20 cellular contexts compared by ENCODE assay signal in genomic region chr9:130745829-130746228, GRCh38. TPM values are rescaled to one million over a fixed set of nuclear protein-coding genes. Genes with fewer than 3 reads are reported as not detected.
DNase-seq lines count a peak whose midpoint lies in the region; ATAC-seq, FAIRE-seq and TF ChIP-seq lines count a peak whose summit lies in the region.
"Had no signal": no experiment of that assay in that cellular context is flagged by ENCODE, and none has a peak within 500 bp of the region (broad histone marks: within the 10 kb centered on the region; RNA-seq: fewer than 3 reads in every experiment).

No MANE protein-coding gene starts in this region.

- H4K91ac ChIP-seq in mesenchymal stem cell (ENCODE audit: low read length) = no peak overlapping the region

- H3K4me3 Mint-ChIP-seq in HFFc6 = no peak overlapping the region
- H3K4me3 Mint-ChIP-seq: CD8-positive, alpha-beta memory T cell; T-cell had no signal

- no peak overlapping the region for H3K4me3 ChIP-seq in brain microvascular endothelial cell (ENCODE audit: low read depth, low read length)
- no peak overlapping the region for H3K4me3 ChIP-seq in mesenchymal stem cell (ENCODE audit: insufficient read depth in 1 of 2, low read depth in 1 of 2, low read length in 2 of 2)
- no peak overlapping the region for H3K4me3 ChIP-seq in pancreas
- H3K4me3 ChIP-seq in psoas muscle = no peak overlapping the region
- H3K4me3 ChIP-seq: GM12878, SJCRH30 had no signal

- DNase-seq in HFFc6 (no peak), SK-MEL-5 (ENCODE audit: low read depth, low spot score) (peak; percentile 45), brain microvascular endothelial cell (no peak), mesenchymal stem cell (no peak), pancreas (no peak), KBM-7 (no peak), psoas muscle (no peak)
- DNase-seq: C1 segment of cervical spinal cord; CD8-positive, alpha-beta memory T cell; DMS53; EL; NCI-H1417 treated with DMSO at 0.1 percent for 48 hours; NCI-H187 treated with DMSO at 0.1 percent for 48 hours; NCI-H226; NCI-H524; SJCRH30; T-cell had no signal

- 82% methylated on average over 4 of the region's 5 CpGs for WGBS in mesenchymal stem cell
- 76 to 77% methylated on average over 5 of the region's 5 CpGs for WGBS in pancreas, 2 donors
- 51 to 64% (median 61%) methylated on average over 5 of the region's 5 CpGs for WGBS in psoas muscle, 3 donors

- H3K9me3 ChIP-seq in mesenchymal stem cell (ENCODE audit: control insufficient read depth, low read length) (no peaks in the 10 kb centered on the region), pancreas (no peaks in the 10 kb centered on the region), psoas muscle (no peaks in the 10 kb centered on the region)
- H3K9me3 ChIP-seq: SJCRH30 had no signal

- H4K8ac ChIP-seq in mesenchymal stem cell (ENCODE audit: low read length) = no peak overlapping the region

- no peak overlapping the region for H2AK5ac ChIP-seq in mesenchymal stem cell (ENCODE audit: low read length, severe bottlenecking)

- H3K18ac ChIP-seq in mesenchymal stem cell (ENCODE audit: low read depth in 1 of 2, low read length in 2 of 2) = no peak overlapping the region

- H2AFZ ChIP-seq in mesenchymal stem cell (ENCODE audit: low read depth, low read length) = no peak overlapping the region

- TF ChIP-seq CTCF in HFFc6 (IDR thresholded peaks at IDR 0.05) = no peak
- TF ChIP-seq CTCF in brain microvascular endothelial cell (IDR thresholded peaks at IDR 0.05; ENCODE audit: low read depth, low read length, missing control alignments) = no peak
- TF ChIP-seq CTCF in pancreas (IDR thresholded peaks at IDR 0.05) = no peak
- TF ChIP-seq CTCF in psoas muscle (IDR thresholded peaks at IDR 0.05) = no peak

- no peak overlapping the region for H2BK5ac ChIP-seq in mesenchymal stem cell (ENCODE audit: low read depth, low read length, poor library complexity, severe bottlenecking)

- H2BK120ac ChIP-seq in mesenchymal stem cell (ENCODE audit: low read depth, low read length) = no peak overlapping the region

- H3K4ac ChIP-seq in mesenchymal stem cell (ENCODE audit: low read depth in 1 of 2, low read length in 2 of 2) = no peak overlapping the region

- ATAC-seq in pancreas (no peak), GM19463 (IDR thresholded peaks at IDR 0.05; ENCODE audit: unreplicated experiment) (no peak), psoas muscle (no peak)
- ATAC-seq: GM12878, T-cell had no signal

- H3K4me1 ChIP-seq in mesenchymal stem cell (ENCODE audit: control insufficient read depth, insufficient read depth, low read depth, low read length) = peaks cover 4% of the 10 kb centered on the region
- no peaks in the 10 kb centered on the region for H3K4me1 ChIP-seq in pancreas
- no peaks in the 10 kb centered on the region for H3K4me1 ChIP-seq in psoas muscle
- H3K4me1 ChIP-seq: SJCRH30 had no signal

- H3K9me3 Mint-ChIP-seq in HFFc6 = peaks cover 4% of the 10 kb centered on the region; the same call in 1 of the 2 replicates
- H3K9me3 Mint-ChIP-seq: CD8-positive, alpha-beta memory T cell had no signal

- peaks cover 31% of the 10 kb centered on the region for H3K79me1 ChIP-seq in mesenchymal stem cell (replicated peaks; ENCODE audit: low read length, poor library complexity, severe bottlenecking)

- H3K36me3 ChIP-seq in brain microvascular endothelial cell (replicated peaks) = peaks cover 2% of the 10 kb centered on the region
- peaks cover 0 to 4% of the 10 kb centered on the region in 2 experiments for H3K36me3 ChIP-seq in mesenchymal stem cell (ENCODE audit: control insufficient read depth in 1 of 2, insufficient read depth in 2 of 2, low read depth in 1 of 2, low read length in 2 of 2)
- H3K36me3 ChIP-seq in pancreas = no peaks in the 10 kb centered on the region
- H3K36me3 ChIP-seq in psoas muscle (ENCODE audit: insufficient read depth in 1 of 2, low read depth in 1 of 2) = no peaks in the 10 kb centered on the region
- H3K36me3 ChIP-seq: SJCRH30 had no signal

- H3K27ac Mint-ChIP-seq in HFFc6 = peak overlapping the region; percentile 25; the same call in 1 of the 2 replicates
- H3K27ac Mint-ChIP-seq: CD8-positive, alpha-beta memory T cell; T-cell had no signal

- H3K14ac ChIP-seq in mesenchymal stem cell (ENCODE audit: low read length in 2 of 2) = no peak overlapping the region

- H3K9ac ChIP-seq in mesenchymal stem cell (ENCODE audit: low read length) = no peak overlapping the region

- peaks cover 14% of the 10 kb centered on the region for H3K36me3 Mint-ChIP-seq in HFFc6 (ENCODE audit: low read depth)

- intact Hi-C loops in pancreas (cut with DNase I) = no loop called here
- intact Hi-C loops in psoas muscle (cut with DNase I) = no loop called here

- H3K27me3 Mint-ChIP-seq in HFFc6 (ENCODE audit: insufficient read depth) = no peaks in the 10 kb centered on the region; the same call in 1 of the 2 replicates
- H3K27me3 Mint-ChIP-seq: CD8-positive, alpha-beta memory T cell; T-cell had no signal

- H3K27ac ChIP-seq in brain microvascular endothelial cell (peak overlapping the region; percentile 36), mesenchymal stem cell (ENCODE audit: low read length, poor library complexity, severe bottlenecking) (peak overlapping the region; percentile 12), pancreas (no peak overlapping the region), psoas muscle (no peak overlapping the region)
- H3K27ac ChIP-seq: SJCRH30 had no signal

- H3K4me2 ChIP-seq in mesenchymal stem cell (ENCODE audit: low read length, poor library complexity, severe bottlenecking) = no peak overlapping the region

- FAIRE-seq in pancreas (lab: Jason Lieb, UNC) = no peak
- FAIRE-seq: GM12878, HTR-8/SVneo had no signal

- H3K27me3 ChIP-seq in brain microvascular endothelial cell (replicated peaks) (no peaks in the 10 kb centered on the region), mesenchymal stem cell (ENCODE audit: control insufficient read depth in 1 of 2, insufficient read depth in 1 of 2, low read length in 2 of 2) (no peaks in the 10 kb centered on the region), pancreas (no peaks in the 10 kb centered on the region), psoas muscle (ENCODE audit: insufficient read depth in 3 of 3, low read length in 2 of 3) (no peaks in the 10 kb centered on the region)
- H3K27me3 ChIP-seq: SJCRH30 had no signal

- H2BK15ac ChIP-seq in mesenchymal stem cell (ENCODE audit: low read depth, poor library complexity, severe bottlenecking) = no peak overlapping the region

- H2BK12ac ChIP-seq in mesenchymal stem cell (ENCODE audit: low read length in 2 of 2) = no peak overlapping the region

- no peak overlapping the region for H3K23ac ChIP-seq in mesenchymal stem cell (ENCODE audit: low read length in 2 of 2)

- H3K4me1 Mint-ChIP-seq in HFFc6 (ENCODE audit: low read depth) = peaks cover 28% of the 10 kb centered on the region

- in situ Hi-C loops in SK-MEL-5 (cut with HindIII; ENCODE audit: low pct_unique_long_range_greater_than_20kb, low sequenced_read_pairs) (no loop called here), brain microvascular endothelial cell (cut with HindIII; ENCODE audit: low pct_ligation_motif_present, low sequenced_read_pairs) (no loop called here), KBM-7 (cut with MboI; ENCODE audit: low pct_unique_long_range_greater_than_20kb, low sequenced_read_pairs) (no loop called here)

RNA-seq across cellular contexts. Expression of gene EXOSC2, which starts 52.2 kb away (rescaled TPM):
- total RNA-seq in HFFc6 (2021; fragmentation: NEBNext Ultra II Directional; extraction: Animal tissue kit (Norgen Biotek cat#: 25700)) = 10 to 100 TPM; 27.8 to 36.7 (median 33.8) TPM
- total RNA-seq in SK-MEL-5 (2014; rRNA removed; shearing (Covaris generic)) = 41.3 and 46.7 TPM in 2 replicates
- polyA plus RNA-seq in SK-MEL-5 (2015; cell fraction: cytosol; rRNA removed) = 45.6 and 51.9 TPM in 2 replicates
- 112 and 150 TPM in 2 replicates for polyA plus RNA-seq in SK-MEL-5 (2015; cell fraction: nucleus; rRNA removed)
- polyA plus RNA-seq in mesenchymal stem cell (2013, experiment 1 of 2) = 6.9 TPM
- polyA plus RNA-seq in mesenchymal stem cell (2013, experiment 2 of 2) = 6.9 TPM
- total RNA-seq in pancreas (10 to 100 TPM in 5 of 6 donors, 1 to 10 TPM in 1; 9.1 to 15.5 (median 11.6) TPM), psoas muscle (10 to 100 TPM; 14.4 to 19.7 (median 16.1) TPM)
- polyA plus RNA-seq in pancreas (10 to 100 TPM in 1 of 2 donors, 1 to 10 TPM in 1; 9.1 to 14.1 TPM), psoas muscle (10 to 100 TPM; 11.8 to 25.0 (median 15.5) TPM)

Comparison
In these comparisons a context has a peak if more than half of its experiments do, and no peak if none do; other contexts are left out.
1. H3K27ac ChIP-seq: peak in brain microvascular endothelial cell (single experiment) and mesenchymal stem cell (single experiment); none in pancreas (0 of 4) and psoas muscle (single experiment).